Comparison of ENCODE assay signal across 17 cellular contexts in the genomic region with DNA sequence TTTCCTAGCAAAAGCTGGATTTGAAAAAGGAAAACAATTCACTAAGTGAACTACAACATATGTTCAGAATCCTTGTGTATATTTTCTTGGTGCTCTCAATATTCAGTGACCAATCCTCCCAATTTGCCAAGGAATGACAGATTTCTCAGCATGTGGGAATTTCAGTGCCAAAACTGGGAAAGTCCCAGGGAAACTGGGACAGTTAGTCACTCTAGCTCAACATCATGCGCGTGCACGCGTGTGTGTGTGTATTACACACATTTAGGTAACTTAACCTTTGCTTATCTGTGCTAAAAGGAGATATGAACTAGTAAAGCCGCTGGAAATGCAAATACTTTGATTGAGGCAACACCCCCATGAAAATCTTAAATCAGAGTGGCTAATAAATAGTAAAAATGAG. TPM values are rescaled to one million over a fixed set of nuclear protein-coding genes. Genes with fewer than 3 reads are reported as not detected.
DNase-seq lines count a peak whose midpoint lies in the region; ATAC-seq, FAIRE-seq and TF ChIP-seq lines count a peak whose summit lies in the region.
"Had no signal": no experiment of that assay in that cellular context is flagged by ENCODE, and none has a peak within 500 bp of the region (broad histone marks: within the 10 kb centered on the region; RNA-seq: fewer than 3 reads in every experiment).

No MANE protein-coding gene starts in this region.

- peak overlapping the region; percentile 14; the same call in 1 of the 2 replicates for H3K9ac ChIP-seq in GM23248

- H3K27ac ChIP-seq in A549, result no peak overlapping the region
- peak overlapping the region; percentile 49 for H3K27ac ChIP-seq in GM23248
- no peak overlapping the region for H3K27ac ChIP-seq in left ventricle myocardium inferior (replicated peaks)
- no peak overlapping the region for H3K27ac ChIP-seq in testis
- H3K27ac ChIP-seq in RWPE1, result no peak overlapping the region
- H3K27ac ChIP-seq: vagina had no signal

- in situ Hi-C loops in GM23248 (cut with MboI), result no loop called here

- peaks cover 36% of the 10 kb centered on the region for H3K79me2 ChIP-seq in GM23248 (ENCODE audit: insufficient read depth)

- H2AFZ ChIP-seq in GM23248, result no peak overlapping the region

- H3F3A ChIP-seq in GM23248 (ENCODE audit: insufficient read depth), result peaks cover 15% of the 10 kb centered on the region

- WGBS in A549 (ENCODE audit: missing lambda C conversion rate), result 68% methylated on average over 5 of the region's 5 CpGs
- 29 to 32% methylated on average over 5 of the region's 5 CpGs for WGBS in GM23248 (ENCODE audit: low coverage in 1 of 2, low lambda C conversion rate in 2 of 2, missing lambda C conversion rate in 2 of 2), 2 experiments
- 89 to 97% methylated on average over 5 of the region's 5 CpGs for WGBS in testis, 2 donors

- H3K4me3 ChIP-seq in A549 (no peak overlapping the region), GM23248 (no peak overlapping the region), left ventricle myocardium inferior (no peak overlapping the region), testis (no peak overlapping the region)
- H3K4me3 ChIP-seq: vagina had no signal

- no peak for FAIRE-seq in A549 (lab: Jason Lieb, UNC)

- H3K4me2 ChIP-seq in A549 (no peak overlapping the region), GM23248 (ENCODE audit: unreplicated experiment) (peak overlapping the region; percentile 26)

- 0 out of 2 replicates have a peak, but pooled peaks cover 6% of the 10 kb centered on the region for H4K20me1 ChIP-seq in GM23248 (ENCODE audit: insufficient read depth)

- H3K36me3 ChIP-seq in GM23248 (ENCODE audit: low read depth) (peaks cover 35% of the 10 kb centered on the region), left ventricle myocardium inferior (peaks cover 65% of the 10 kb centered on the region), testis (ENCODE audit: low read depth, missing control alignments) (no peaks in the 10 kb centered on the region)

- CTCF ChIA-PET in A549 (lab: Yijun Ruan, JAX), result no interaction called here
- CTCF ChIA-PET in RWPE1 (lab: Yijun Ruan, JAX), result no interaction called here
- CTCF ChIA-PET in activated CD4-positive, alpha-beta T cell treated with anti-CD3 and anti-CD28 coated beads for 36 hours (lab: Charles Lee), result no interaction called here

- no peaks in the 10 kb centered on the region for H3K9me2 ChIP-seq in GM23248 (ENCODE audit: insufficient read depth)

- TF ChIP-seq CTCF in A549 (IDR thresholded peaks at IDR 0.05) (no peak), left ventricle myocardium inferior (IDR thresholded peaks at IDR 0.05; ENCODE audit: borderline replicate concordance) (no peak), testis (IDR thresholded peaks at IDR 0.05) (no peak), RWPE1 (conservative IDR thresholded peaks at IDR 0.05; ENCODE audit: low read depth) (no peak)

- no peaks in the 10 kb centered on the region for H3K9me3 ChIP-seq in A549
- H3K9me3 ChIP-seq in GM23248 (ENCODE audit: low read depth), result no peaks in the 10 kb centered on the region
- H3K9me3 ChIP-seq in left ventricle myocardium inferior (replicated peaks), result no peaks in the 10 kb centered on the region
- H3K9me3 ChIP-seq in testis, result no peaks in the 10 kb centered on the region
- H3K9me3 ChIP-seq: vagina had no signal

- H3K27me3 ChIP-seq in GM23248 (replicated peaks; ENCODE audit: insufficient read depth) (no peaks in the 10 kb centered on the region), left ventricle myocardium inferior (ENCODE audit: low read depth) (no peaks in the 10 kb centered on the region), testis (no peaks in the 10 kb centered on the region)
- H3K27me3 ChIP-seq: vagina had no signal

- no peak for ATAC-seq in A549
- ATAC-seq in activated CD4-positive, alpha-beta T cell treated with anti-CD3 and anti-CD28 coated beads for 36 hours, result no peak
- ATAC-seq: activated CD4-positive, CD25-positive, alpha-beta regulatory T cell treated with anti-CD3 and anti-CD28 coated beads, Interleukin-2, amount 50 U/mL, for 24 hours had no signal

- H3K36me3 Mint-ChIP-seq in activated CD4-positive, alpha-beta T cell treated with anti-CD3 and anti-CD28 coated beads for 36 hours (ENCODE audit: low read depth), result peaks cover 63% of the 10 kb centered on the region

- no peaks in the 10 kb centered on the region for H3K27me3 Mint-ChIP-seq in activated CD4-positive, alpha-beta T cell treated with anti-CD3 and anti-CD28 coated beads for 36 hours
- H3K27me3 Mint-ChIP-seq: B cell had no signal

- H3K27ac Mint-ChIP-seq in activated CD4-positive, alpha-beta T cell treated with anti-CD3 and anti-CD28 coated beads for 36 hours, result no peak overlapping the region
- H3K27ac Mint-ChIP-seq: B cell had no signal

- intact Hi-C loops in left ventricle myocardium inferior (cut with micrococcal nuclease) (no loop called here), testis (cut with DNase I; ENCODE audit: low total_unique reads) (no loop called here)
- intact Hi-C loops in activated CD4-positive, alpha-beta T cell treated with anti-CD3 and anti-CD28 coated beads for 36 hours (cut with DNase I, micrococcal nuclease), result no loop called here

- no peak for TF ChIP-seq EP300 in A549 (IDR thresholded peaks at IDR 0.05)

- no peaks in the 10 kb centered on the region; the same call in 2 of the 3 replicates for H3K4me1 ChIP-seq in A549
- peaks cover 22% of the 10 kb centered on the region for H3K4me1 ChIP-seq in GM23248 (ENCODE audit: insufficient read depth)
- peaks cover 15% of the 10 kb centered on the region for H3K4me1 ChIP-seq in left ventricle myocardium inferior
- no peaks in the 10 kb centered on the region for H3K4me1 ChIP-seq in testis

- TF ChIP-seq POLR2A in A549 (IDR thresholded peaks at IDR 0.05; ENCODE audit: low read length) (no peak), testis (IDR thresholded peaks at IDR 0.05) (no peak)

- POLR2A ChIA-PET in A549 (lab: Yijun Ruan, JAX), result no interaction called here
- POLR2A ChIA-PET in RWPE1 (lab: Yijun Ruan, JAX; ENCODE audit: low non-redundant PET), result no interaction called here
- POLR2A ChIA-PET in activated CD4-positive, alpha-beta T cell treated with anti-CD3 and anti-CD28 coated beads for 36 hours (lab: Charles Lee), result no interaction called here

- H3K4me1 Mint-ChIP-seq in activated CD4-positive, alpha-beta T cell treated with anti-CD3 and anti-CD28 coated beads for 36 hours, result peaks cover 56% of the 10 kb centered on the region

- DNase-seq in A549 (ENCODE audit: low read depth in 1 of 2, low spot score in 1 of 2), result peak; percentile 4 to 17
- peak; percentile 92 for DNase-seq in GM23248
- peak; percentile 76 for DNase-seq in astrocyte of the hippocampus (ENCODE audit: low read depth, low spot score)
- peak; percentile 20 for DNase-seq in left ventricle myocardium inferior
- no peak for DNase-seq in testis
- DNase-seq in RWPE1 (ENCODE audit: low spot score), result no peak
- DNase-seq in activated CD4-positive, alpha-beta T cell treated with anti-CD3 and anti-CD28 coated beads for 36 hours, result no peak
- DNase-seq in SIG-M5 treated with dmso at 0.1 percent for 504 hours (lab: John Stamatoyannopoulos, UW; ENCODE audit: unreplicated experiment), result no peak
- DNase-seq: DMS53; effector CD4-positive, alpha-beta T cell; MM.1S; NCI-H2171; posterior cingulate gyrus; stimulated activated CD4-positive, alpha-beta T cell treated with anti-CD3 and anti-CD28 coated beads, Interleukin-2, amount 100 ng/mL, for 24 hours had no signal

- no peaks in the 10 kb centered on the region for H3K9me3 Mint-ChIP-seq in activated CD4-positive, alpha-beta T cell treated with anti-CD3 and anti-CD28 coated beads for 36 hours (ENCODE audit: low read depth)

- H3K4me3 Mint-ChIP-seq in activated CD4-positive, alpha-beta T cell treated with anti-CD3 and anti-CD28 coated beads for 36 hours, result no peak overlapping the region
- H3K4me3 Mint-ChIP-seq: B cell had no signal

- no peak for TF ChIP-seq RAD21 in A549 (conservative IDR thresholded peaks at IDR 0.05 in 1 of 2, IDR thresholded peaks at IDR 0.05 in 1 of 2)

TF ChIP-seq in A549, 52 proteins besides CTCF, POLR2A, EP300 and RAD21:
- TF ChIP-seq RCOR1 (IDR thresholded peaks at IDR 0.05; ENCODE audit: low read depth, low read length) (no peak), RFX5 (IDR thresholded peaks at IDR 0.05) (no peak), NFE2L2 (conservative IDR thresholded peaks at IDR 0.05; ENCODE audit: low read length) (no peak), FOSB (CRISPR knock-in tag; IDR thresholded peaks at IDR 0.05) (no peak), CBX8 (IDR thresholded peaks at IDR 0.05) (no peak), HEYL (CRISPR knock-in tag; IDR thresholded peaks at IDR 0.05) (no peak), NPAS2 (CRISPR knock-in tag; IDR thresholded peaks at IDR 0.05; ENCODE audit: borderline replicate concordance) (no peak)
- TF ChIP-seq, protein P1, sequence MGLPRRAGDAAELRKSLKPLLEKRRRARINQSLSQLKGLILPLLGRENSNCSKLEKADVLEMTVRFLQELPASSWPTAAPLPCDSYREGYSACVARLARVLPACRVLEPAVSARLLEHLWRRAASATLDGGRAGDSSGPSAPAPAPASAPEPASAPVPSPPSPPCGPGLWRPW (IDR thresholded peaks at IDR 0.05), result no peak

RNA-seq across cellular contexts. Expression of a gene that starts 26.1 kb away (rescaled TPM):
- 0.22 and 0.43 TPM in 2 replicates for polyA plus RNA-seq in A549 (2011; rRNA removed)
- 0.09 and 0.11 TPM in 2 replicates for polyA plus RNA-seq in A549 (2012; cell fraction: cytosol; rRNA removed)
- polyA plus RNA-seq in A549 (2012; cell fraction: nucleus; rRNA removed), result 1.0 and 1.4 TPM in 2 replicates
- polyA plus RNA-seq in A549 (2017; fragmentation: RNase III; extraction: RNeasy Plus Mini Kit Qiagen cat#74134 plus additional on column Dnase treatment), result 0.20 to 0.61 TPM (median 0.49 TPM) in 3 replicates
- polyA minus RNA-seq in A549 (2011; rRNA and poly(A)+ RNA removed), result 0.17 and 0.24 TPM in 2 replicates
- not detected in 2 replicates for total RNA-seq in GM23248 (2014; rRNA removed; shearing (Covaris generic))
- polyA plus RNA-seq in GM23248 (2016; fragmentation: Nextera tagmentation; extraction: Ambion mirVana), result not detected in 2 replicates
- total RNA-seq in left ventricle myocardium inferior, result 1.8 TPM
- total RNA-seq in testis, result 10 to 100 TPM in 1 of 2 donors, 1 to 10 TPM in 1; 3.5 to 12.5 TPM
- 4.7 TPM for polyA plus RNA-seq in testis (ENCODE audit: insufficient read depth, low read depth, low replicate concordance)
- under 1 TPM; 0.16 to 0.30 TPM for total RNA-seq in activated CD4-positive, alpha-beta T cell treated with anti-CD3 and anti-CD28 coated beads for 36 hours
- total RNA-seq: vagina had no signal

Comparison
In these comparisons a context has a peak if more than half of its experiments do, and no peak if none do; other contexts are left out.
1. DNase-seq: peak in A549 (2 of 2), GM23248 (single experiment), astrocyte of the hippocampus (single experiment) and left ventricle myocardium inferior (single experiment); none in testis (single experiment), RWPE1 (single experiment), activated CD4-positive, alpha-beta T cell treated with anti-CD3 and anti-CD28 coated beads for 36 hours (single experiment) and SIG-M5 treated with dmso at 0.1 percent for 504 hours (single experiment).